In the genomic region with DNA sequence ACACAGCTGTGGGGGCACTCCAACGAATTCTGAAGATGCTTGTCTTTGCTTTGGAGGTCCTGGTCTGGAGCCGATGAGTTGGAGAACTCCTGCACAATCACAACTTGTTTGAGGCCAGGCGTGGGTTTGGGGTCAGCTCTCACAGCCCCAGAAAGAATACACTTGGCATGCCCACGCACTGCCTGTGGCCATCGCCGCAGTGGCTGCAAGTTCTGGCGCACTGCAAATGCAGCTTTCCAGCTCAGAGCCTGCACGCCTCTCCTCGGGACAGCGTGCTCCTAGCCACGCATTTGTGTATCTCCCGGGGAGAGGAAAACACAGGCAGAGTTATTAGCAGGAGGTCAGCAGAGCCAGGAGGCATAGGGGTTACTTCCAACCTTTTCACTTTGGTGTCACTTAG, we compare ENCODE assay signal across 19 cellular contexts.
A peak's percentile ranks its signal among the peaks of the same experiment; 100 is the strongest.
DNase-seq lines count a peak whose midpoint lies in the region; ATAC-seq and TF ChIP-seq lines count a peak whose summit lies in the region.
"Had no signal": no experiment of that assay in that cellular context is flagged by ENCODE, and none has a peak within 500 bp of the region (broad histone marks: within the 10 kb centered on the region; RNA-seq: fewer than 3 reads in every experiment).

No MANE protein-coding gene starts in this region.

- H3K9me3 ChIP-seq in H9 (ENCODE audit: control insufficient read depth, low read depth, low read length) (no peaks in the 10 kb centered on the region), endodermal cell (ENCODE audit: control insufficient read depth, low read length) (no peaks in the 10 kb centered on the region), neuronal stem cell (replicated peaks in 1 of 2; ENCODE audit: control insufficient read depth in 2 of 2, insufficient read depth in 1 of 2, low read depth in 1 of 2, low read length in 2 of 2) (no peaks in the 10 kb centered on the region), right lobe of liver (no peaks in the 10 kb centered on the region)
- H3K9me3 ChIP-seq: HAP-1 had no signal

- H4K8ac ChIP-seq in H9 (replicated peaks; ENCODE audit: insufficient read length, low read depth, low read length) (no peak overlapping the region), neuronal stem cell (ENCODE audit: low read depth, low read length) (no peak overlapping the region)

- no peaks in the 10 kb centered on the region for H4K20me1 ChIP-seq in H9 (ENCODE audit: control insufficient read depth, insufficient read depth, insufficient read length)

- H3K4ac ChIP-seq in H9 (ENCODE audit: low read depth, low read length): no peak overlapping the region
- H3K4ac ChIP-seq in neuronal stem cell (ENCODE audit: low read length): no peak overlapping the region

- H3K27ac Mint-ChIP-seq in H9 (no peak overlapping the region), endodermal cell (no peak overlapping the region)
- H3K27ac Mint-ChIP-seq: CD14-positive monocyte; CD4-positive, alpha-beta T cell; CD8-positive, alpha-beta memory T cell; GM23338; HFFc6 had no signal

- no peak for DNase-seq in H9
- no peak for DNase-seq in endodermal cell
- DNase-seq in neuronal stem cell (ENCODE audit: low spot score): no peak
- DNase-seq in sciatic nerve (ENCODE audit: low spot score): no peak
- no peak for DNase-seq in right lobe of liver
- DNase-seq: CD4-positive, alpha-beta T cell; CD8-positive, alpha-beta memory T cell; DMS 273 treated with DMSO at 0.1 percent for 48 hours; DMS79; EL; GDM1; HFFc6 had no signal

- TF ChIP-seq POLR2A in right lobe of liver (IDR thresholded peaks at IDR 0.05): no peak

- H3K4me1 Mint-ChIP-seq in H9: 0 out of 4 replicates have a peak, but pooled peaks cover 0 to 3% of the 10 kb centered on the region in 2 experiments
- no peaks in the 10 kb centered on the region for H3K4me1 Mint-ChIP-seq in endodermal cell
- H3K4me1 Mint-ChIP-seq: CD14-positive monocyte; CD8-positive, alpha-beta memory T cell; GM23338 had no signal

- H2AFZ ChIP-seq in H9 (ENCODE audit: low read length) (no peak overlapping the region), neuronal stem cell (ENCODE audit: low read length) (no peak overlapping the region)
- H2AFZ ChIP-seq: GM23338 had no signal

- no peaks in the 10 kb centered on the region for H3K36me3 ChIP-seq in endodermal cell (ENCODE audit: control insufficient read depth, insufficient read depth, low read length)
- no peaks in the 10 kb centered on the region for H3K36me3 ChIP-seq in neuronal stem cell (replicated peaks in 1 of 2; ENCODE audit: control insufficient read depth in 2 of 2, insufficient read depth in 2 of 2, low read length in 2 of 2)
- no peaks in the 10 kb centered on the region for H3K36me3 ChIP-seq in right lobe of liver
- H3K36me3 ChIP-seq: HAP-1 had no signal

- H3K23ac ChIP-seq in H9 (ENCODE audit: insufficient read length, low read depth, low read length) (no peak overlapping the region), neuronal stem cell (ENCODE audit: low read depth, low read length, poor library complexity) (no peak overlapping the region)

- H2BK12ac ChIP-seq in H9 (ENCODE audit: insufficient read length, low read depth, low read length): no peak overlapping the region
- no peak overlapping the region for H2BK12ac ChIP-seq in neuronal stem cell (ENCODE audit: low read length)

- no peak overlapping the region for H2BK20ac ChIP-seq in H9 (ENCODE audit: low read depth, low read length, poor library complexity, severe bottlenecking)

- H3K4me3 Mint-ChIP-seq in H9: no peak overlapping the region
- H3K4me3 Mint-ChIP-seq in endodermal cell: no peak overlapping the region
- H3K4me3 Mint-ChIP-seq: CD14-positive monocyte; CD4-positive, alpha-beta T cell; CD8-positive, alpha-beta memory T cell; GM23338; HFFc6 had no signal

- TF ChIP-seq CTCF in H9 (conservative IDR thresholded peaks at IDR 0.05): no peak
- no peak for TF ChIP-seq CTCF in endodermal cell (conservative IDR thresholded peaks at IDR 0.05)
- TF ChIP-seq CTCF in right lobe of liver (IDR thresholded peaks at IDR 0.05): no peak

- H3K27me3 Mint-ChIP-seq in H9 (ENCODE audit: low read depth): peaks cover 45% of the 10 kb centered on the region
- peaks cover 8% of the 10 kb centered on the region for H3K27me3 Mint-ChIP-seq in endodermal cell (ENCODE audit: insufficient read depth)
- H3K27me3 Mint-ChIP-seq: CD4-positive, alpha-beta T cell had no signal

- H3K56ac ChIP-seq in H9 (ENCODE audit: insufficient read length, low read depth, low read length): no peak overlapping the region

- no peak overlapping the region for H4K5ac ChIP-seq in H9 (ENCODE audit: insufficient read length, low read depth, low read length)

- H3K27me3 ChIP-seq in H9 (ENCODE audit: insufficient read depth, low read length): peaks cover 2% of the 10 kb centered on the region
- H3K27me3 ChIP-seq in endodermal cell (ENCODE audit: control insufficient read depth, insufficient read depth, low read length, poor library complexity, severe bottlenecking): no peaks in the 10 kb centered on the region
- H3K27me3 ChIP-seq in neuronal stem cell (ENCODE audit: control insufficient read depth in 3 of 3, insufficient read depth in 3 of 3, low read depth in 1 of 3, low read length in 3 of 3): peaks cover 0 to 17% (median 0%) of the 10 kb centered on the region in 3 experiments
- H3K27me3 ChIP-seq in right lobe of liver: no peaks in the 10 kb centered on the region

- H3K4me2 ChIP-seq in H9 (ENCODE audit: insufficient read depth, insufficient read length, low read length) (no peak overlapping the region), neuronal stem cell (ENCODE audit: insufficient read depth, low read length, poor library complexity, severe bottlenecking) (no peak overlapping the region)
- H3K4me2 ChIP-seq: GM23338 had no signal

- no peak overlapping the region for H2BK120ac ChIP-seq in H9 (ENCODE audit: low read depth, low read length, poor library complexity, severe bottlenecking)
- H2BK120ac ChIP-seq in neuronal stem cell (ENCODE audit: low read depth, low read length): no peak overlapping the region

- H3K36me3 Mint-ChIP-seq in H9 (ENCODE audit: insufficient read depth in 1 of 3, low read depth in 3 of 3): no peaks in the 10 kb centered on the region
- H3K36me3 Mint-ChIP-seq in endodermal cell (ENCODE audit: low read depth): no peaks in the 10 kb centered on the region
- H3K36me3 Mint-ChIP-seq: CD14-positive monocyte had no signal

- no peaks in the 10 kb centered on the region for H3K23me2 ChIP-seq in H9 (ENCODE audit: insufficient read length, low read depth, low read length, poor library complexity, severe bottlenecking)

- H3K9me3 Mint-ChIP-seq in H9: no peaks in the 10 kb centered on the region; a peak in 1 of 5 replicates
- H3K9me3 Mint-ChIP-seq in endodermal cell: no peaks in the 10 kb centered on the region
- H3K9me3 Mint-ChIP-seq: CD4-positive, alpha-beta T cell; CD8-positive, alpha-beta memory T cell had no signal

- no peak overlapping the region for H2BK5ac ChIP-seq in H9 (ENCODE audit: insufficient read length, low read length)
- peak overlapping the region; percentile 47 for H2BK5ac ChIP-seq in neuronal stem cell (ENCODE audit: low read length)

- H3K18ac ChIP-seq in H9 (ENCODE audit: insufficient read length, low read depth, low read length) (no peak overlapping the region), neuronal stem cell (ENCODE audit: low read length) (peak overlapping the region; percentile 62)

- H3K27ac ChIP-seq in H9 (ENCODE audit: insufficient read length, low read depth, low read length): no peak overlapping the region
- H3K27ac ChIP-seq in endodermal cell (ENCODE audit: low read depth, low read length): peak overlapping the region; percentile 66
- H3K27ac ChIP-seq in neuronal stem cell (replicated peaks; ENCODE audit: low read length): no peak overlapping the region
- H3K27ac ChIP-seq in right lobe of liver: no peak overlapping the region

- H3K4me1 ChIP-seq in H9 (ENCODE audit: insufficient read depth, low read length): no peaks in the 10 kb centered on the region
- no peaks in the 10 kb centered on the region for H3K4me1 ChIP-seq in endodermal cell (ENCODE audit: control insufficient read depth, insufficient read depth, low read length)
- peaks cover 0 to 5% of the 10 kb centered on the region in 2 donors for H3K4me1 ChIP-seq in neuronal stem cell (ENCODE audit: control insufficient read depth in 2 of 2, insufficient read depth in 1 of 2, low read depth in 1 of 2, low read length in 2 of 2)
- H3K4me1 ChIP-seq in right lobe of liver: no peaks in the 10 kb centered on the region
- H3K4me1 ChIP-seq: HAP-1 had no signal

- H2AK5ac ChIP-seq in H9 (ENCODE audit: insufficient read length, low read length): no peak overlapping the region
- H2AK5ac ChIP-seq in neuronal stem cell (ENCODE audit: low read depth, low read length): no peak overlapping the region

- H3K14ac ChIP-seq in H9 (ENCODE audit: insufficient read depth, low read length) (0 out of 2 replicates have a peak overlapping the region, but pooled peaks have one; percentile 24), neuronal stem cell (ENCODE audit: low read length) (no peak overlapping the region)

- H3T11ph ChIP-seq in H9 (ENCODE audit: low read length): no peak overlapping the region

- no peaks in the 10 kb centered on the region for H3K79me1 ChIP-seq in H9 (ENCODE audit: insufficient read depth, low read depth, low read length, poor library complexity, severe bottlenecking)
- no peaks in the 10 kb centered on the region for H3K79me1 ChIP-seq in neuronal stem cell (ENCODE audit: low read depth, low read length)

- H3K9ac ChIP-seq in H9 (ENCODE audit: extremely low read depth, insufficient read length, low read length) (no peak overlapping the region), endodermal cell (ENCODE audit: extremely low read depth, low read length, poor library complexity, severe bottlenecking) (no peak overlapping the region), neuronal stem cell (ENCODE audit: low read depth, low read length, poor library complexity) (no peak overlapping the region)

- intact Hi-C loops in sciatic nerve (cut with DNase I) (no loop called here), right lobe of liver (cut with DNase I) (no loop called here)

- no peak overlapping the region for H3K4me3 ChIP-seq in endodermal cell (ENCODE audit: low read length)
- H3K4me3 ChIP-seq in neuronal stem cell (ENCODE audit: low read length in 2 of 2): no peak overlapping the region
- H3K4me3 ChIP-seq in right lobe of liver: no peak overlapping the region
- H3K4me3 ChIP-seq: GM12878, GM23338, HAP-1 had no signal

- no peaks in the 10 kb centered on the region for H3K79me2 ChIP-seq in H9 (ENCODE audit: insufficient read depth, low read length)

- peak; percentile 73 for ATAC-seq in sciatic nerve
- ATAC-seq in right lobe of liver: no peak
- ATAC-seq in HG03439 (IDR thresholded peaks at IDR 0.05; ENCODE audit: unreplicated experiment): no peak
- no peak for ATAC-seq in HG03108 (IDR thresholded peaks at IDR 0.05; ENCODE audit: unreplicated experiment)
- ATAC-seq in HG02642 (IDR thresholded peaks at IDR 0.05; ENCODE audit: poor library complexity, unreplicated experiment): no peak
- ATAC-seq: GM12878, GM23338 had no signal

- H4K91ac ChIP-seq in H9 (ENCODE audit: insufficient read length, low read depth, low read length): no peak overlapping the region
- no peak overlapping the region for H4K91ac ChIP-seq in neuronal stem cell (ENCODE audit: low read depth, low read length, poor library complexity)

- H2BK15ac ChIP-seq in H9 (ENCODE audit: low read depth, low read length) (no peak overlapping the region), neuronal stem cell (ENCODE audit: low read length) (no peak overlapping the region)

- no CpG with 5 or more reads among the region's 12 CpGs for WGBS in H9 (ENCODE audit: extremely low coverage, insufficient read length, low lambda C conversion rate)
- WGBS in endodermal cell (ENCODE audit: insufficient coverage in 1 of 2, insufficient read length in 1 of 2), 2 experiments: 86 to 91% methylated on average over 12 of the region's 12 CpGs
- no CpG with 5 or more reads among the region's 12 CpGs for WGBS in neuronal stem cell (ENCODE audit: extremely low coverage in 2 of 2, insufficient read length in 2 of 2, insufficient replicate concordance in 1 of 2), 2 donors
- WGBS in right lobe of liver (ENCODE audit: insufficient coverage, low coverage, low lambda C conversion rate, missing lambda C conversion rate): 67% methylated on average over 9 of the region's 12 CpGs
